8 cellular contexts compared by ENCODE assay signal in genomic region chr19:14118165-14119051, GRCh38.
DNase-seq lines count a peak whose midpoint lies in the region; ATAC-seq lines count a peak whose summit lies in the region.

No MANE protein-coding gene starts in this region.

- H3K27me3 Mint-ChIP-seq in effector memory CD8-positive, alpha-beta T cell = no peaks in the 10 kb centered on the region
- no peaks in the 10 kb centered on the region for H3K27me3 Mint-ChIP-seq in stimulated activated naive CD8-positive, alpha-beta T cell treated with anti-CD3 and anti-CD28 coated beads, Interleukin-15, Interleukin-2, amounts not matched to agents 100 ng/mL and 50 ng/mL, for 24 hours

- H3K36me3 Mint-ChIP-seq in effector memory CD8-positive, alpha-beta T cell (ENCODE audit: insufficient read depth) = peaks cover 26% of the 10 kb centered on the region
- H3K36me3 Mint-ChIP-seq in stimulated activated naive CD8-positive, alpha-beta T cell treated with anti-CD3 and anti-CD28 coated beads, Interleukin-15, Interleukin-2, amounts not matched to agents 100 ng/mL and 50 ng/mL, for 24 hours (ENCODE audit: low read depth) = peaks cover 15% of the 10 kb centered on the region

- peak overlapping the region; percentile 91 to 95 for H3K27ac Mint-ChIP-seq in effector memory CD8-positive, alpha-beta T cell
- H3K27ac Mint-ChIP-seq in stimulated activated naive CD8-positive, alpha-beta T cell treated with anti-CD3 and anti-CD28 coated beads, Interleukin-15, Interleukin-2, amounts not matched to agents 100 ng/mL and 50 ng/mL, for 24 hours = peak overlapping the region; percentile 63

- H3K9me3 Mint-ChIP-seq in effector memory CD8-positive, alpha-beta T cell = no peaks in the 10 kb centered on the region
- H3K9me3 Mint-ChIP-seq in stimulated activated naive CD8-positive, alpha-beta T cell treated with anti-CD3 and anti-CD28 coated beads, Interleukin-15, Interleukin-2, amounts not matched to agents 100 ng/mL and 50 ng/mL, for 24 hours = no peaks in the 10 kb centered on the region

- H3K4me3 Mint-ChIP-seq in effector memory CD8-positive, alpha-beta T cell = peak overlapping the region; percentile 80 to 90
- H3K4me3 Mint-ChIP-seq in stimulated activated naive CD8-positive, alpha-beta T cell treated with anti-CD3 and anti-CD28 coated beads, Interleukin-15, Interleukin-2, amounts not matched to agents 100 ng/mL and 50 ng/mL, for 24 hours = peak overlapping the region; percentile 87

- DNase-seq in DMS53 (lab: John Stamatoyannopoulos, UW) (peak; percentile 74), NCI-H1105 (lab: John Stamatoyannopoulos, UW) (peak; percentile 47), medulla oblongata (ENCODE audit: extremely low spot score) (peak; percentile 87), NCI-H187 treated with DMSO at 0.1 percent for 48 hours (lab: John Stamatoyannopoulos, UW) (no peak)
- DNase-seq in activated CD4-positive, alpha-beta T cell treated with anti-CD3 and anti-CD28 coated beads for 48 hours = peak; percentile 35
- peak; percentile 30 to 55 (median 53) for DNase-seq in effector memory CD8-positive, alpha-beta T cell

- peak; percentile 20 for ATAC-seq in GM21737 (IDR thresholded peaks at IDR 0.05; ENCODE audit: unreplicated experiment)
- ATAC-seq in effector memory CD8-positive, alpha-beta T cell (replicated peaks) = peak; percentile 26

- H3K4me1 Mint-ChIP-seq in effector memory CD8-positive, alpha-beta T cell (ENCODE audit: low read depth in 2 of 2) = peaks cover 24 to 25% of the 10 kb centered on the region in 2 donors
- H3K4me1 Mint-ChIP-seq in stimulated activated naive CD8-positive, alpha-beta T cell treated with anti-CD3 and anti-CD28 coated beads, Interleukin-15, Interleukin-2, amounts not matched to agents 100 ng/mL and 50 ng/mL, for 24 hours (ENCODE audit: low read depth) = peaks cover 38% of the 10 kb centered on the region
